In genomic region chrX:138710866-138711331, GRCh38 we compare ENCODE assay signal across 11 cellular contexts. TPM values are rescaled to one million over a fixed set of nuclear protein-coding genes. Genes with fewer than 3 reads are reported as not detected.
A peak's percentile ranks its signal among the peaks of the same experiment; 100 is the strongest.
DNase-seq lines count a peak whose midpoint lies in the region; ATAC-seq lines count a peak whose summit lies in the region.
"Had no signal": no experiment of that assay in that cellular context is flagged by ENCODE, and none has a peak within 500 bp of the region (broad histone marks: within the 10 kb centered on the region; RNA-seq: fewer than 3 reads in every experiment).

No MANE protein-coding gene starts in this region.

- H3K27me3 ChIP-seq in trophoblast cell (ENCODE audit: insufficient read depth, low read length), result no peaks in the 10 kb centered on the region

- no peak overlapping the region for H2AK5ac ChIP-seq in trophoblast cell (ENCODE audit: low read length)

- H3K36me3 ChIP-seq in trophoblast cell (ENCODE audit: control insufficient read depth in 1 of 2, insufficient read depth in 2 of 2, low read length in 2 of 2), result no peaks in the 10 kb centered on the region

- H2BK12ac ChIP-seq in trophoblast cell (ENCODE audit: low read length), result no peak overlapping the region

- H3K14ac ChIP-seq in trophoblast cell (ENCODE audit: low read length), result no peak overlapping the region

- intact Hi-C loops in left ventricle myocardium superior (cut with micrococcal nuclease), result no loop called here

- H3K9ac ChIP-seq in trophoblast cell (ENCODE audit: low read length), result no peak overlapping the region

- H3K4me2 ChIP-seq in trophoblast cell (ENCODE audit: low read length), result peak overlapping the region; percentile 65

- ATAC-seq in left ventricle myocardium superior (no peak), HG02571 (IDR thresholded peaks at IDR 0.05; ENCODE audit: unreplicated experiment) (no peak)

- no peaks in the 10 kb centered on the region for H3K79me2 ChIP-seq in trophoblast cell (ENCODE audit: control insufficient read depth, insufficient read depth, low read length, poor library complexity)

- peak; percentile 18 for DNase-seq in AG20443 (ENCODE audit: low spot score)
- DNase-seq in NCI-H69 (lab: John Stamatoyannopoulos, UW), result peak; percentile 25
- DNase-seq in left ventricle myocardium superior, result peak; percentile 22
- DNase-seq in trophoblast cell, result no peak
- no peak for DNase-seq in substantia nigra (lab: John Stamatoyannopoulos, UW)
- DNase-seq in GOT3 (lab: John Stamatoyannopoulos, UW), result no peak
- DNase-seq in hepatic stellate cell (ENCODE audit: low spot score), result no peak
- DNase-seq: activated B cell treated with CpG ODN at 0.5 μM for 24 hours; CD4-positive, alpha-beta T cell; NCI-H2227 treated with DMSO at 0.1 percent for 48 hours had no signal

- H3K4ac ChIP-seq in trophoblast cell (ENCODE audit: low read depth, low read length), result no peak overlapping the region

- no peak overlapping the region for H3K18ac ChIP-seq in trophoblast cell (ENCODE audit: low read length)

- H3K79me1 ChIP-seq in trophoblast cell (ENCODE audit: low read length), result no peaks in the 10 kb centered on the region

- no peak overlapping the region for H2BK5ac ChIP-seq in trophoblast cell (ENCODE audit: low read depth, low read length, poor library complexity)

- no peak overlapping the region for H4K12ac ChIP-seq in trophoblast cell (ENCODE audit: low read depth, low read length)

- no peak overlapping the region for H3K27ac ChIP-seq in trophoblast cell (ENCODE audit: low read depth, low read length)
- H3K27ac ChIP-seq in substantia nigra (ENCODE audit: low read depth, low read length, poor library complexity, severe bottlenecking), result no peak overlapping the region

- no peak overlapping the region for H2BK120ac ChIP-seq in trophoblast cell (ENCODE audit: insufficient read depth, low read length, poor library complexity)

- H3K4me3 ChIP-seq in trophoblast cell (ENCODE audit: low read depth, low read length), result peak overlapping the region; percentile 69

- WGBS in trophoblast cell (ENCODE audit: extremely low coverage, insufficient coverage, insufficient read length), result no CpG with 5 or more reads among the region's 49 CpGs

- no peak overlapping the region for H4K91ac ChIP-seq in trophoblast cell (ENCODE audit: low read depth, low read length)

- no peak overlapping the region for H4K8ac ChIP-seq in trophoblast cell (ENCODE audit: low read depth, low read length)

- H2AFZ ChIP-seq in trophoblast cell (ENCODE audit: insufficient read depth, low read length, poor library complexity), result peak overlapping the region; percentile 52

- H3K9me3 ChIP-seq in trophoblast cell (ENCODE audit: insufficient read depth, low read depth, low read length), result no peaks in the 10 kb centered on the region

- H3K23ac ChIP-seq in trophoblast cell (ENCODE audit: low read length), result no peak overlapping the region

- H3K4me1 ChIP-seq in trophoblast cell (ENCODE audit: control insufficient read depth in 1 of 2, insufficient read depth in 2 of 2, low read length in 2 of 2), result peaks cover 0 to 4% of the 10 kb centered on the region in 2 experiments

RNA-seq across cellular contexts. Expression of gene FGF13, which starts 0.6 kb away (rescaled TPM):
- total RNA-seq in left ventricle myocardium superior, result 0.59 TPM
- polyA plus RNA-seq in trophoblast cell (2013), result 3.2 and 3.4 TPM in 2 replicates
- total RNA-seq: activated B cell treated with CpG ODN at 0.5 μM for 24 hours; CD4-positive, alpha-beta T cell had no signal

Comparison
In these comparisons a context has a peak if more than half of its experiments do, and no peak if none do; other contexts are left out.
1. DNase-seq: peak in AG20443 (single experiment), NCI-H69 (single experiment) and left ventricle myocardium superior (single experiment); none in trophoblast cell (0 of 2), substantia nigra (0 of 49), GOT3 (single experiment) and hepatic stellate cell (single experiment).